ENCODE assay signal across 8 cellular contexts in the genomic region with DNA sequence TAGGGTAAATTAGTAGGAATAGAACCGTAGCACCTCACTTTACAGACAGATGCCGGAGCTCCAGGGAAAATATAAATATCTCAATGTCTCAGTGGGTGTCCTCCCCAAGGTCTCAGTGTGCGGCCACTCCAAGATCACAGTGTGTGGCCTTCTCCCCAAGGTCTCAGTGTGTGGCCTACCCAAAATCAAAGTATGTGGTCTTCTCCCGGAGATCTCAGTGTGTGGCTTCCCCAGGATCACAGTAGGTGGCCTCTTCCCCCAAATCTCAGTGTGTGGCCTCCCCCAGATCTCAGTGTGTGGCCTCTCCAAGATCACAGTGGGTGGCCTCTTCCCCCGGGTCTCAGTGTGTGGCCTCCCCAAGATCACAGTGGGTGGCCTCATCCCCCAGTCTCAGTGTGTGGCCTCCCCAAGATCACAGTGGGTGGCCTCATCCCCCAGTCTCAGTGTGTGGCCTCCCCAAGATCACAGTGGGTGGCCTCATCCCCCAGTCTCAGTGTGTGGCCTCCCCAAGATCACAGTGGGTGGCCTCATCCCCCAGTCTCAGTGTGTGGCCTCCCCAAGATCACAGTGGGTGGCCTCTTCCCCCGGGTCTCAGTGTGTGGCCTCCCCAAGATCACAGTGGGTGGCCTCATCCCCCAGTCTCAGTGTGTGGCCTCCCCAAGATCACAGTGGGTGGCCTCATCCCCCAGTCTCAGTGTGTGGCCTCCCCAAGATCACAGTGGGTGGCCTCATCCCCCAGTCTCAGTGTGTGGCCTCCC. TPM values are rescaled to one million over a fixed set of nuclear protein-coding genes. Genes with fewer than 3 reads are reported as not detected.
"Had no signal": no experiment of that assay in that cellular context is flagged by ENCODE, and none has a peak within 500 bp of the region (broad histone marks: within the 10 kb centered on the region; RNA-seq: fewer than 3 reads in every experiment).

No MANE protein-coding gene starts in this region.

RNA-seq across cellular contexts. Expression of gene SSUH2, which starts 10.2 kb away (rescaled TPM):
- total RNA-seq: activated B cell treated with CpG ODN at 0.5 μM for 24 hours; activated CD4-positive, alpha-beta memory T cell treated with anti-CD3 and anti-CD28 coated beads for 36 hours; activated CD4-positive, alpha-beta T cell treated with anti-CD3 and anti-CD28 coated beads, Interleukin-2, amount 10 ng/mL, durations not matched to agents 24 days and 14 days; activated CD8-positive, alpha-beta memory T cell treated with anti-CD3 and anti-CD28 coated beads for 36 hours; activated T-cell treated with anti-CD3 and anti-CD28 coated beads, Interleukin-2, amount 50 U/mL, for 4 hours; activated T-helper 1 cell treated with anti-CD3 and anti-CD28 coated beads, Interleukin-12 subunit alpha, Interleukin-12 subunit beta, Interleukin-2, Interleukin-4 antibody, amounts not matched to agents 30 ng/mL and 10 ng/mL and 1 ng/mL, durations not matched to agents 14 hours and 24 hours and 36 hours; astrocyte; T-helper 17 cell had no signal
